In genomic region chr1:9169601-9170137, GRCh38 we compare ENCODE assay signal across 25 cellular contexts. TPM values are rescaled to one million over a fixed set of nuclear protein-coding genes. Genes with fewer than 3 reads are reported as not detected.
A peak's percentile ranks its signal among the peaks of the same experiment; 100 is the strongest.
DNase-seq lines count a peak whose midpoint lies in the region; ATAC-seq, FAIRE-seq and TF ChIP-seq lines count a peak whose summit lies in the region.
"Had no signal": no experiment of that assay in that cellular context is flagged by ENCODE, and none has a peak within 500 bp of the region (broad histone marks: within the 10 kb centered on the region; RNA-seq: fewer than 3 reads in every experiment).

No MANE protein-coding gene starts in this region.

- H3K9ac ChIP-seq in K562 (ENCODE audit: insufficient read depth in 1 of 2, low read depth in 2 of 2, low read length in 2 of 2) (no peak overlapping the region), kidney (ENCODE audit: low read length in 2 of 2) (no peak overlapping the region)

- H3K9me3 ChIP-seq in K562 (replicated peaks; ENCODE audit: control insufficient read depth, insufficient read depth, low read depth, low read length) (no peaks in the 10 kb centered on the region), kidney (ENCODE audit: control insufficient read depth in 1 of 2, low read length in 2 of 2) (no peaks in the 10 kb centered on the region), testis (no peaks in the 10 kb centered on the region), tibial artery (no peaks in the 10 kb centered on the region)

- TF ChIP-seq RAD21 in K562 (CRISPR knock-in tag; conservative IDR thresholded peaks at IDR 0.05 in 1 of 2, IDR thresholded peaks at IDR 0.05 in 1 of 2), result no peak

- H3K4me2 ChIP-seq in GM23338, result no peak overlapping the region
- no peak overlapping the region for H3K4me2 ChIP-seq in K562 (ENCODE audit: insufficient read depth, low read length)

- H3K9me3 Mint-ChIP-seq in GM23338, result no peaks in the 10 kb centered on the region
- no peaks in the 10 kb centered on the region for H3K9me3 Mint-ChIP-seq in MCF 10A (ENCODE audit: unreplicated experiment)
- H3K9me3 Mint-ChIP-seq: CD14-positive monocyte had no signal

- H3K4me3 ChIP-seq in GM23338 (no peak overlapping the region), K562 (no peak overlapping the region), kidney (ENCODE audit: low read length in 2 of 2) (no peak overlapping the region), testis (no peak overlapping the region), tibial artery (no peak overlapping the region)

- no peak overlapping the region for H3K27ac ChIP-seq in GM23338 (ENCODE audit: low read depth)
- H3K27ac ChIP-seq in K562 (ENCODE audit: extremely low read depth, low read depth, low read length), result no peak overlapping the region
- no peak overlapping the region for H3K27ac ChIP-seq in kidney (ENCODE audit: low read depth in 2 of 2, low read length in 2 of 2)
- H3K27ac ChIP-seq in testis, result no peak overlapping the region
- no peak overlapping the region for H3K27ac ChIP-seq in tibial artery

- TF ChIP-seq POLR2A in K562 (conservative IDR thresholded peaks at IDR 0.05), result no peak
- no peak for TF ChIP-seq POLR2A in testis (IDR thresholded peaks at IDR 0.05)

- ATAC-seq in GM23338 (no peak), K562 (no peak)

- in situ Hi-C loops in K562 (cut with MboI), result no loop called here

- no peak overlapping the region for H2AFZ ChIP-seq in GM23338
- no peak overlapping the region for H2AFZ ChIP-seq in K562 (ENCODE audit: low read depth, low read length)

- H3K27me3 ChIP-seq in GM23338 (ENCODE audit: insufficient read depth) (no peaks in the 10 kb centered on the region), K562 (ENCODE audit: control insufficient read depth in 2 of 2, insufficient read depth in 2 of 2, low read length in 2 of 2) (peaks cover 29 to 75% of the 10 kb centered on the region in 2 experiments), testis (no peaks in the 10 kb centered on the region), tibial artery (no peaks in the 10 kb centered on the region)

- no peak overlapping the region for H3K4me3 Mint-ChIP-seq in GM23338
- no peak overlapping the region for H3K4me3 Mint-ChIP-seq in MCF 10A (ENCODE audit: unreplicated experiment)
- H3K4me3 Mint-ChIP-seq: B cell, CD14-positive monocyte had no signal

- H3F3A ChIP-seq in GM23338 (replicated peaks; ENCODE audit: low read depth), result no peaks in the 10 kb centered on the region

- POLR2A ChIA-PET in K562 (lab: Yijun Ruan, JAX), result no interaction called here
- POLR2A ChIA-PET in MCF 10A (lab: Yijun Ruan, JAX), result interaction anchor here (0.6 to 1.1 kb wide), 2 partner anchors 26 to 59 kb away, joined by 3 to 4 read pairs; no protein-coding TSS in a partner anchor

- peaks cover 13% of the 10 kb centered on the region for H4K20me1 ChIP-seq in GM23338 (replicated peaks; ENCODE audit: insufficient read depth)
- peaks cover 9% of the 10 kb centered on the region; the same call in 1 of the 2 replicates for H4K20me1 ChIP-seq in K562 (replicated peaks; ENCODE audit: control insufficient read depth, insufficient read depth, low read length)

- BruUV-seq in K562 (replicated peaks; lab: Mats Ljungman, UMichigan) (no TSS peak), MCF 10A (replicated peaks; lab: Mats Ljungman, UMichigan) (no TSS peak)

- peaks cover 96% of the 10 kb centered on the region for H3K79me2 ChIP-seq in GM23338 (replicated peaks; ENCODE audit: insufficient read depth)
- no peaks in the 10 kb centered on the region for H3K79me2 ChIP-seq in K562 (ENCODE audit: control insufficient read depth, insufficient read depth, low read length)

- no peaks in the 10 kb centered on the region for H3K36me3 ChIP-seq in GM23338 (ENCODE audit: insufficient read depth)
- H3K36me3 ChIP-seq in K562 (ENCODE audit: control insufficient read depth, insufficient read depth, low read length), result no peaks in the 10 kb centered on the region
- no peaks in the 10 kb centered on the region for H3K36me3 ChIP-seq in kidney (ENCODE audit: control insufficient read depth in 1 of 2, insufficient read depth in 2 of 2, low read length in 2 of 2)
- no peaks in the 10 kb centered on the region for H3K36me3 ChIP-seq in testis (ENCODE audit: low read depth, missing control alignments)
- H3K36me3 ChIP-seq in tibial artery, result peaks cover 0 to 15% (median 0%) of the 10 kb centered on the region in 3 donors

- intact Hi-C loops in K562 (cut with micrococcal nuclease), result no loop called here
- intact Hi-C loops in kidney (cut with DNase I), result no loop called here
- intact Hi-C loops in testis (cut with DNase I; ENCODE audit: low total_unique reads), result no loop called here
- intact Hi-C loops in tibial artery (cut with DNase I; ENCODE audit: low total_unique reads), result no loop called here
- intact Hi-C loops in MCF 10A (cut with micrococcal nuclease), result no loop called here

- peak; percentile 3 for DNase-seq in D341Med (ENCODE audit: low spot score)
- DNase-seq in GM23338 (ENCODE audit: low spot score), result no peak
- DNase-seq in K562 (ENCODE audit: extremely low read depth in 1 of 4, low spot score in 3 of 4), result no peak
- DNase-seq in kidney, result peak; percentile 7
- no peak for DNase-seq in testis
- no peak for DNase-seq in tibial artery
- DNase-seq in MCF 10A (ENCODE audit: unreplicated experiment), result no peak
- no peak for DNase-seq in iPS-NIHi11 (ENCODE audit: low spot score)
- DNase-seq: GOT3, HCEC 1CT, MV-4-11, NCI-H1105 treated with DMSO at 0.1 percent for 48 hours, NCI-H2029 treated with DMSO at 0.1 percent for 48 hours, NCI-H345, NCI-H524, NCI-H774, OCI-M1, Right ventricle myocardium superior had no signal

- H3K9me1 ChIP-seq in K562 (ENCODE audit: control insufficient read depth, insufficient read depth, low read length), result no peaks in the 10 kb centered on the region

- H3K27me3 Mint-ChIP-seq in GM23338 (ENCODE audit: insufficient read depth, low read depth, poor library complexity) (peaks cover 4% of the 10 kb centered on the region), MCF 10A (ENCODE audit: insufficient read depth, unreplicated experiment) (no peaks in the 10 kb centered on the region)

- peak overlapping the region; percentile 6; the same call in 1 of the 2 replicates for H3K27ac Mint-ChIP-seq in GM23338
- no peak overlapping the region for H3K27ac Mint-ChIP-seq in MCF 10A (ENCODE audit: low read depth, unreplicated experiment)
- H3K27ac Mint-ChIP-seq: B cell had no signal

- WGBS in K562 (ENCODE audit: insufficient coverage, low coverage, missing lambda C conversion rate), result 18% methylated on average over 10 of the region's 10 CpGs
- 97 to 98% methylated on average over 10 of the region's 10 CpGs for WGBS in testis, 2 donors

- FAIRE-seq in K562 (lab: Jason Lieb, UNC), result no peak
- no peak for FAIRE-seq in kidney (lab: Jason Lieb, UNC)
- FAIRE-seq: A204.1, D721Med, GM12891, GM18507, RCC 7860 had no signal

- TF ChIP-seq CTCF in GM23338 (conservative IDR thresholded peaks at IDR 0.05; ENCODE audit: low read depth in 2 of 2) (no peak), K562 (IDR thresholded peaks at IDR 0.05 in 2 of 3, conservative IDR thresholded peaks at IDR 0.05 in 1 of 3; ENCODE audit: insufficient read depth in 2 of 3, low read depth in 1 of 3, low read length in 3 of 3) (no peak), kidney (IDR thresholded peaks at IDR 0.05; ENCODE audit: borderline replicate concordance, extremely low read depth, insufficient read depth) (no peak), testis (IDR thresholded peaks at IDR 0.05) (no peak), tibial artery (IDR thresholded peaks at IDR 0.05) (no peak), MCF 10A (IDR thresholded peaks at IDR 0.05; ENCODE audit: unreplicated experiment) (no peak)

- CTCF ChIA-PET in K562 (lab: Yijun Ruan, JAX; ENCODE audit: low intra/inter-chr PET ratio) (no interaction called here), MCF 10A (lab: Yijun Ruan, JAX) (interaction anchor here (0.6 to 0.8 kb wide), 2 partner anchors 11 to 407 kb away, joined by 3 to 4 read pairs; no protein-coding TSS in a partner anchor)

- TF ChIP-seq EP300 in K562 (IDR thresholded peaks at IDR 0.05; ENCODE audit: low read length), result no peak

- H3K4me1 ChIP-seq in GM23338 (ENCODE audit: insufficient read depth) (peaks cover 22% of the 10 kb centered on the region), K562 (replicated peaks in 1 of 2; ENCODE audit: control insufficient read depth in 2 of 2, insufficient read depth in 2 of 2, low read length in 2 of 2) (peaks cover 0 to 5% of the 10 kb centered on the region in 2 experiments; a peak in 2 of 5 replicates), kidney (ENCODE audit: control insufficient read depth in 1 of 2, insufficient read depth in 1 of 2, low read depth in 1 of 2, low read length in 2 of 2) (no peaks in the 10 kb centered on the region), testis (no peaks in the 10 kb centered on the region), tibial artery (peaks cover 0 to 6% (median 3%) of the 10 kb centered on the region in 4 donors)

- no peaks in the 10 kb centered on the region for H3K9me2 ChIP-seq in GM23338 (ENCODE audit: insufficient read depth)

- peaks cover 23% of the 10 kb centered on the region for H3K4me1 Mint-ChIP-seq in GM23338
- H3K4me1 Mint-ChIP-seq in MCF 10A (ENCODE audit: insufficient read depth, unreplicated experiment), result peaks cover 6% of the 10 kb centered on the region

- peaks cover 26% of the 10 kb centered on the region for H3K36me3 Mint-ChIP-seq in GM23338 (ENCODE audit: low read depth)
- H3K36me3 Mint-ChIP-seq in MCF 10A (ENCODE audit: insufficient read depth, unreplicated experiment), result peaks cover 50% of the 10 kb centered on the region
- H3K36me3 Mint-ChIP-seq: CD14-positive monocyte had no signal

RNA-seq across cellular contexts. Expression of gene GPR157, which starts 40.8 kb away (rescaled TPM):
- total RNA-seq in GM23338 (2014; rRNA removed; shearing (Covaris generic)), result 3.9 and 4.2 TPM in 2 replicates
- polyA plus RNA-seq in GM23338 (2016; fragmentation: Nextera tagmentation; extraction: Ambion mirVana), result 0.81 and 0.85 TPM in 2 replicates
- 0.12 and 0.14 TPM in 2 replicates for total RNA-seq in K562 (2011; cell fraction: chromatin; rRNA removed; ENCODE audit: low replicate concordance)
- total RNA-seq in K562 (2011; cell fraction: nucleolus; rRNA removed), result 0.26 and 1.2 TPM in 2 replicates
- total RNA-seq in K562 (2011; cell fraction: nucleoplasm; rRNA removed), result 0.22 and 0.61 TPM in 2 replicates
- 0.08 TPM in 1 of 2 replicates, not detected in the other for total RNA-seq in K562 (2014; rRNA removed)
- 0.03 TPM in 1 of 2 replicates, not detected in the other for total RNA-seq in K562 (2014; rRNA removed; fragmentation: Illumina TruSeq; extraction: Trizol)
- total RNA-seq in K562 (2015; rRNA removed; fragmentation: Illumina TruSeq; extraction: Trizol), result 0.04 TPM in 2 replicates
- total RNA-seq in K562 (2021), result 0.18 and 0.87 TPM in 2 replicates
- 0.04 TPM in 1 of 2 replicates, not detected in the other for polyA plus RNA-seq in K562 (2011; rRNA removed)
- polyA plus RNA-seq in K562 (2011; cell fraction: cytosol; rRNA removed), result 0.01 and 0.06 TPM in 2 replicates
- polyA plus RNA-seq in K562 (2011; cell fraction: nucleus; rRNA removed), result 0.01 and 0.14 TPM in 2 replicates
- polyA plus RNA-seq in K562 (2012), result 0.19 and 1.0 TPM in 2 replicates
- 0.03 and 0.04 TPM in 2 replicates for polyA plus RNA-seq in K562 (2014; fragmentation: Illumina TruSeq; extraction: Trizol)
- not detected for polyA plus RNA-seq in K562 (2014; fragmentation: Nextera tagmentation; extraction: Ambion mirVana)
- 0.01 and 0.05 TPM in 2 replicates for polyA plus RNA-seq in K562 (2014; rRNA removed)
- polyA minus RNA-seq in K562 (2011; rRNA and poly(A)+ RNA removed), result 0.04 TPM in 1 of 2 replicates, not detected in the other
- 0.46 TPM in 1 of 2 replicates, not detected in the other for polyA minus RNA-seq in K562 (2011; cell fraction: cytosol; rRNA and poly(A)+ RNA removed)
- 0.33 and 0.40 TPM in 2 replicates for polyA minus RNA-seq in K562 (2011; cell fraction: nucleus; rRNA and poly(A)+ RNA removed)
- 9.1 TPM for total RNA-seq in kidney
- 3.2 TPM for polyA plus RNA-seq in kidney (ENCODE audit: insufficient read depth, low read depth, low replicate concordance)
- 10 to 100 TPM in 1 of 2 donors, 1 to 10 TPM in 1; 8.8 to 11.7 TPM for total RNA-seq in testis
- 4.1 TPM for polyA plus RNA-seq in testis (ENCODE audit: insufficient read depth, low read depth, low replicate concordance)
- 8.1 and 12.7 TPM in 2 replicates for total RNA-seq in MCF 10A (2022)

Comparison
In these comparisons a context has a peak if more than half of its experiments do, and no peak if none do; other contexts are left out.
1. DNase-seq: peak in D341Med (single experiment) and kidney (single experiment); none in GM23338 (single experiment), K562 (0 of 4), testis (single experiment), tibial artery (0 of 2), MCF 10A (single experiment) and iPS-NIHi11 (single experiment).